In the genomic region with DNA sequence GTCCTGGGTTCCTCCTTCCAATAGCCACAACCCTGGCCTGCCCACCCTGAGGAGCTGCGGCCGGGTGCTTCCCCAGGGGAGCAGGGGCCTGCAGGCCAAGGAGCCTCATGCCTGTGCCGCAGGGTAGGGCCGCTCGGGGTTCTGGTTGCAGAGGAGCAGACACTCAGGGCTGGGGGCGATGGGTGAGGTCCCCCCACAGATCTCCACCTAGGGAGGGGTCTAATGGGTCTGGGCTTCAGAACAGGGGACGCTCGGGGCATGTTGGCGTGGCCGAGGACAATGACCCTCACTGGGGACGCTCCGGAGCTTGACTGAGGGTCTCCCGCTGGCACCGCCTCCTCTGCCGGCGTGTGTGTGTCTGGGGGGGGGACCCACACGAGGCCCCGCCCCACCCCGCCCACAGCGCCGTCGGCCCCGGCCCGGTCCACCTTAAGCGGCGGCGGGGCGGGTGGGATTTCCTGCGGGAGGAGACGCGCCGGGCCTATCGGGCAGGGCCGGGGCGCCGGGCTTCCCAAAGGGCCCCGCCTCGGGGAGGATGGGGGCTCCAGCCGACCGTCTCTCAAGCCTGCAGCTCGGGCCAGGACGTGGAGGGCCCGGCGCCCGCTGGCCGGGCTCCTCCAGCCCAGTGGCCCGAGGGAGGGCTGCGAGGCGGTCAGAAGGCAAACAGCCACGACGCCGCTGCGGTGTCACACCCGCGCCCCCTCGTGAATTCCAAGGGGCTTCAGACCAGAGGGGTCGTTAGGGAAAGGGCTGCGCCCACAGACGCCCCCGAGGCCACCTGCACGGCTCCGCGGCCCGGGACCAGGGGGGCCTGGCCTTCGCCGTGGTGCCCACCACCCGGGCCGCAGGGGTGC, we compare ENCODE assay signal across 8 cellular contexts.
DNase-seq lines count a peak whose midpoint lies in the region; FAIRE-seq and TF ChIP-seq lines count a peak whose summit lies in the region.

No MANE protein-coding gene starts in this region.

- no peaks in the 10 kb centered on the region for H3K27me3 ChIP-seq in brain microvascular endothelial cell (replicated peaks)

- in situ Hi-C loops in brain microvascular endothelial cell (cut with HindIII; ENCODE audit: low pct_ligation_motif_present, low sequenced_read_pairs), result no loop called here

- peaks cover 21% of the 10 kb centered on the region for H3K36me3 ChIP-seq in brain microvascular endothelial cell (replicated peaks)

- H3K9me3 ChIP-seq in iPS-18c (ENCODE audit: control insufficient read depth, insufficient read depth, low read length), result no peaks in the 10 kb centered on the region

- peak; percentile 94 for DNase-seq in AG20443 (ENCODE audit: low spot score)
- DNase-seq in GM19239 (ENCODE audit: insufficient read length, low spot score), result peak; percentile 91
- peak; percentile 87 for DNase-seq in HuH-7 (ENCODE audit: low spot score)
- peak; percentile 85 for DNase-seq in UCSD-AML1 (lab: John Stamatoyannopoulos, UW; ENCODE audit: unreplicated experiment)
- peak; percentile 68 for DNase-seq in brain microvascular endothelial cell
- DNase-seq in skeletal muscle cell (ENCODE audit: low read depth), result no peak
- no peak for DNase-seq in NCI-H1694 treated with DMSO at 0.1 percent for 48 hours (lab: John Stamatoyannopoulos, UW)

- TF ChIP-seq CTCF in brain microvascular endothelial cell (IDR thresholded peaks at IDR 0.05; ENCODE audit: low read depth, low read length, missing control alignments), result no peak

- H3K4me3 ChIP-seq in brain microvascular endothelial cell (ENCODE audit: low read depth, low read length) (peak overlapping the region; percentile 73), iPS-18c (ENCODE audit: insufficient read depth, low read depth, low read length) (peak overlapping the region; percentile 68), skeletal muscle cell (ENCODE audit: low read depth, low read length) (peak overlapping the region; percentile 89)

- H3K27ac ChIP-seq in brain microvascular endothelial cell, result peak overlapping the region; percentile 45

- peak; percentile 81 for FAIRE-seq in GM19239 (lab: Jason Lieb, UNC)

Comparison
In these comparisons a context has a peak if more than half of its experiments do, and no peak if none do; other contexts are left out.
1. DNase-seq: peak in AG20443 (single experiment), GM19239 (single experiment), HuH-7 (single experiment), UCSD-AML1 (single experiment) and brain microvascular endothelial cell (single experiment); none in skeletal muscle cell (single experiment) and NCI-H1694 treated with DMSO at 0.1 percent for 48 hours (single experiment).
2. Peak in every context shown above with its lines, with median percentiles within 50 percentile points of each other: H3K4me3 ChIP-seq.